26 cellular contexts compared by ENCODE assay signal in the genomic region with DNA sequence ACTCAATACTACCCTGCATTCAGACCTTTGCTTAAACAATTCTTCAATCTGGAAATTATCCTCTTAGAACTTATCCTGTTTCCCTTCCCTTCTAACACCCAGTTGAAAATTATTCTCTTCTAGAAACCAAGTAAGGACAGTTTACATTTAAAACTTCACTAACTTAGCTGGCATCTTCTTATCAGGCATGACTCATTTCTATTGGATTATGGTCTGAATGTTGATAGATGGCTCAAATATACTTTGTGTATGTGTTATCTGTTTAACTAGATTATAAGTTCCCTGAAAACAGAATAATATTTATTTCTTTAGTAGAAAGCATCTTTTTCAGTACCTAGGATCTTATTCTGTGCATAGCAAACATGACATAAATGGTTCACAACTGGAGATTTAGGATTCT.
DNase-seq lines count a peak whose midpoint lies in the region; ATAC-seq and TF ChIP-seq lines count a peak whose summit lies in the region.
"Had no signal": no experiment of that assay in that cellular context is flagged by ENCODE, and none has a peak within 500 bp of the region (broad histone marks: within the 10 kb centered on the region; RNA-seq: fewer than 3 reads in every experiment).

No MANE protein-coding gene starts in this region.

- H3K4me3 ChIP-seq in fibroblast of villous mesenchyme (ENCODE audit: low read depth, low read length) (no peak overlapping the region), adrenal gland (no peak overlapping the region)
- H3K4me3 ChIP-seq: A549; BLaER1 treated with 17β-estradiol and CSF1 and Interleukin-3, amounts not matched to agents 10 nM and 100 nM; GM23248; SJCRH30 had no signal

- no peak for TF ChIP-seq POLR2A in adrenal gland (IDR thresholded peaks at IDR 0.05)

- no peak for TF ChIP-seq CTCF in fibroblast of villous mesenchyme (IDR thresholded peaks at IDR 0.05; ENCODE audit: insufficient read depth, low read depth, low read length)
- TF ChIP-seq CTCF in adrenal gland (IDR thresholded peaks at IDR 0.05) = no peak
- TF ChIP-seq CTCF in omental fat pad (IDR thresholded peaks at IDR 0.05) = no peak

- H3K9me3 ChIP-seq in adrenal gland (replicated peaks in 1 of 3) = no peaks in the 10 kb centered on the region
- H3K9me3 ChIP-seq: A549; BLaER1 treated with 17β-estradiol and CSF1 and Interleukin-3, amounts not matched to agents 10 nM and 100 nM; SJCRH30 had no signal

- no peaks in the 10 kb centered on the region for H3K27me3 ChIP-seq in adrenal gland
- H3K27me3 ChIP-seq: BLaER1 treated with 17β-estradiol and CSF1 and Interleukin-3, amounts not matched to agents 10 nM and 100 nM; SJCRH30 had no signal

- intact Hi-C loops in adrenal gland (cut with DNase I) = no loop called here

- no peak for ATAC-seq in omental fat pad (ENCODE audit: low FRiP score)
- ATAC-seq: A549, PC-3, Right ventricle myocardium inferior had no signal

- no peak overlapping the region for H3K27ac ChIP-seq in adrenal gland
- H3K27ac ChIP-seq: A549; BLaER1 treated with 17β-estradiol and CSF1 and Interleukin-3, amounts not matched to agents 10 nM and 100 nM; GM23248; SJCRH30 had no signal

- DNase-seq in NCI-H226 (peak; percentile 62), astrocyte of the hippocampus (ENCODE audit: low read depth, low spot score) (peak; percentile 8), fibroblast of villous mesenchyme (ENCODE audit: low read depth) (peak; percentile 70), NCI-H2107 treated with DMSO at 0.1 percent for 48 hours (lab: John Stamatoyannopoulos, UW; ENCODE audit: unreplicated experiment) (no peak), NCI-H1694 treated with DMSO at 0.1 percent for 48 hours (lab: John Stamatoyannopoulos, UW) (no peak), adrenal gland (no peak), omental fat pad (ENCODE audit: low spot score) (no peak)
- DNase-seq: AML-193; CD4-positive, alpha-beta T cell; GM23248; H7; KG1; NCI-H1048; NCI-H1417 treated with DMSO at 0.1 percent for 48 hours; NCI-H187; NCI-H2081 treated with DMSO at 0.1 percent for 48 hours; NCI-H2171 treated with DMSO at 0.1 percent for 48 hours; NCI-H446 treated with DMSO at 0.1 percent for 48 hours; NCI-H526; NCI-H82; NK-92 treated with Interleukin-12 subunit alpha and Interleukin-12 subunit beta, amount 100 ng/mL, for 24 hours; PC-3; SJCRH30 had no signal

- H3K4me1 ChIP-seq in adrenal gland (replicated peaks in 1 of 2) = peaks cover 0 to 14% of the 10 kb centered on the region in 2 donors
- H3K4me1 ChIP-seq: A549; BLaER1 treated with 17β-estradiol and CSF1 and Interleukin-3, amounts not matched to agents 10 nM and 100 nM; SJCRH30 had no signal

- no peaks in the 10 kb centered on the region for H3K36me3 ChIP-seq in adrenal gland (replicated peaks in 1 of 2)
- H3K36me3 ChIP-seq: BLaER1 treated with 17β-estradiol and CSF1 and Interleukin-3, amounts not matched to agents 10 nM and 100 nM; SJCRH30 had no signal

Comparison
In these comparisons a context has a peak if more than half of its experiments do, and no peak if none do; other contexts are left out.
1. DNase-seq: peak in NCI-H226 (single experiment), astrocyte of the hippocampus (single experiment) and fibroblast of villous mesenchyme (single experiment); none in NCI-H2107 treated with DMSO at 0.1 percent for 48 hours (single experiment), NCI-H1694 treated with DMSO at 0.1 percent for 48 hours (single experiment), adrenal gland (0 of 7) and omental fat pad (single experiment).